ENCODE assay signal across 16 cellular contexts in genomic region chr1:44929556-44929955, GRCh38. TPM values are rescaled to one million over a fixed set of nuclear protein-coding genes. Genes with fewer than 3 reads are reported as not detected.
A peak's percentile ranks its signal among the peaks of the same experiment; 100 is the strongest.
DNase-seq lines count a peak whose midpoint lies in the region; ATAC-seq and TF ChIP-seq lines count a peak whose summit lies in the region.
"Had no signal": no experiment of that assay in that cellular context is flagged by ENCODE, and none has a peak within 500 bp of the region (broad histone marks: within the 10 kb centered on the region; RNA-seq: fewer than 3 reads in every experiment).

No MANE protein-coding gene starts in this region.

- no peak for ATAC-seq in GM19035 (IDR thresholded peaks at IDR 0.05; ENCODE audit: unreplicated experiment)
- ATAC-seq in GM18498 (IDR thresholded peaks at IDR 0.05; ENCODE audit: unreplicated experiment), result no peak

- TF ChIP-seq CTCF in HEK293 (tag by site-specific recombination; IDR thresholded peaks at IDR 0.05), result no peak
- no peak for TF ChIP-seq CTCF in astrocyte of the spinal cord (IDR thresholded peaks at IDR 0.05; ENCODE audit: low read depth, low read length)
- no peak for TF ChIP-seq CTCF in osteocyte (IDR thresholded peaks at IDR 0.05)

- DNase-seq in astrocyte of the spinal cord (ENCODE audit: low read depth, low spot score), result peak; percentile 7
- DNase-seq in fibroblast of peridontal ligament (ENCODE audit: extremely low read depth), result peak; percentile 27
- no peak for DNase-seq in osteocyte (ENCODE audit: extremely low spot score, unreplicated experiment)
- no peak for DNase-seq in occipital lobe (lab: John Stamatoyannopoulos, UW)
- no peak for DNase-seq in activated naive CD4-positive, alpha-beta T cell (lab: John Stamatoyannopoulos, UW)
- DNase-seq: ACHN; C1 segment of cervical spinal cord; CD4-positive, alpha-beta T cell; DMS79; EL; GOT3; H9 had no signal

- peaks cover 53% of the 10 kb centered on the region for H3K4me1 Mint-ChIP-seq in osteocyte (ENCODE audit: unreplicated experiment)
- H3K4me1 Mint-ChIP-seq: H9 had no signal

- in situ Hi-C loops in astrocyte of the spinal cord (cut with HindIII; ENCODE audit: low sequenced_read_pairs), result no loop called here

- POLR2A ChIA-PET in HEK293 (lab: Yijun Ruan, JAX), result no interaction called here

- peaks cover 0 to 19% of the 10 kb centered on the region in 2 experiments; a peak in 1 of 3 replicates for H3K36me3 ChIP-seq in HEK293 (ENCODE audit: control insufficient read depth in 2 of 2, insufficient read depth in 1 of 2, low read length in 2 of 2)

- CTCF ChIA-PET in HEK293 (lab: Yijun Ruan, JAX), result interaction anchor here (0.7 to 1.2 kb wide), 3 partner anchors 9 to 897 kb away, joined by 3 to 4 read pairs (median 3); no protein-coding TSS in a partner anchor

- peak overlapping the region; percentile 57 for H3K27ac Mint-ChIP-seq in osteocyte (ENCODE audit: unreplicated experiment)
- H3K27ac Mint-ChIP-seq: CD4-positive, alpha-beta T cell; H9; IgD-negative memory B cell had no signal

- H3K27me3 Mint-ChIP-seq in osteocyte (ENCODE audit: unreplicated experiment), result no peaks in the 10 kb centered on the region
- H3K27me3 Mint-ChIP-seq: CD4-positive, alpha-beta T cell; IgD-negative memory B cell had no signal

- H3K4me3 ChIP-seq in HEK293 (ENCODE audit: low read depth, low read length) (no peak overlapping the region), astrocyte of the spinal cord (ENCODE audit: low read depth, low read length) (no peak overlapping the region)

- H3K4me3 Mint-ChIP-seq in osteocyte (ENCODE audit: unreplicated experiment), result no peak overlapping the region
- H3K4me3 Mint-ChIP-seq: CD4-positive, alpha-beta T cell; H9; IgD-negative memory B cell had no signal

- H3K9me3 Mint-ChIP-seq in osteocyte (ENCODE audit: unreplicated experiment), result peaks cover 3% of the 10 kb centered on the region
- H3K9me3 Mint-ChIP-seq: CD4-positive, alpha-beta T cell; H9; IgD-negative memory B cell had no signal

- H3K36me3 Mint-ChIP-seq in osteocyte (ENCODE audit: unreplicated experiment), result peaks cover 6% of the 10 kb centered on the region

- H3K4me1 ChIP-seq in HEK293 (ENCODE audit: control insufficient read depth, insufficient read depth, low read length), result no peaks in the 10 kb centered on the region

- no peak overlapping the region for H3K27ac ChIP-seq in HEK293 (ENCODE audit: extremely low read depth, low read depth, low read length)

- H3K9me3 ChIP-seq in HEK293 (ENCODE audit: control insufficient read depth, insufficient read depth, low read depth, low read length), result no peaks in the 10 kb centered on the region

TF ChIP-seq in HEK293, 187 proteins besides CTCF, POLR2A, EP300 and RAD21:
- TF ChIP-seq ATF2 (tag by site-specific recombination; IDR thresholded peaks at IDR 0.05; ENCODE audit: low read depth), result no peak
- no peak for TF ChIP-seq GLIS1 (tag by site-specific recombination; IDR thresholded peaks at IDR 0.05)
- no peak for TF ChIP-seq PBX3 (CRISPR knock-in tag; IDR thresholded peaks at IDR 0.05)
- TF ChIP-seq PRDM6 (tag by site-specific recombination; IDR thresholded peaks at IDR 0.05), result 0 out of 2 replicates have a peak, but pooled peaks have one; percentile 25

RNA-seq across cellular contexts. Expression of gene EIF2B3, which starts 56.8 kb away (rescaled TPM):
- total RNA-seq in osteocyte, result 29.8 and 30.2 TPM in 2 replicates
- total RNA-seq in occipital lobe, result 33.1 TPM

Comparison
In these comparisons a context has a peak if more than half of its experiments do, and no peak if none do; other contexts are left out.
1. DNase-seq: peak in astrocyte of the spinal cord (single experiment) and fibroblast of peridontal ligament (single experiment); none in osteocyte (single experiment), occipital lobe (single experiment) and activated naive CD4-positive, alpha-beta T cell (0 of 4).